Comparison of ENCODE assay signal across 8 cellular contexts in genomic region chr19:44582581-44583265, GRCh38. TPM values are rescaled to one million over a fixed set of nuclear protein-coding genes. Genes with fewer than 3 reads are reported as not detected.
A peak's percentile ranks its signal among the peaks of the same experiment; 100 is the strongest.
DNase-seq lines count a peak whose midpoint lies in the region; ATAC-seq and TF ChIP-seq lines count a peak whose summit lies in the region.

No MANE protein-coding gene starts in this region.

- H3K27me3 ChIP-seq in right lobe of liver (no peaks in the 10 kb centered on the region), suprapubic skin (peaks cover 16% of the 10 kb centered on the region)

- peak overlapping the region in 3 of 7 donors; percentile 58 to 78 (median 65) for H3K27ac Mint-ChIP-seq in CD14-positive monocyte
- H3K27ac Mint-ChIP-seq in activated naive CD8-positive, alpha-beta T cell treated with anti-CD3 and anti-CD28 coated beads, Interleukin-2, amount 50 U/mL, for 24 hours: no peak overlapping the region

- H3K4me1 Mint-ChIP-seq in CD14-positive monocyte: peaks cover 6% of the 10 kb centered on the region
- H3K4me1 Mint-ChIP-seq in activated naive CD8-positive, alpha-beta T cell treated with anti-CD3 and anti-CD28 coated beads, Interleukin-2, amount 50 U/mL, for 24 hours: peaks cover 6% of the 10 kb centered on the region

- POLR2A ChIA-PET in HEK293T (lab: Yijun Ruan, JAX): interaction anchor here (0.7 kb wide), 1 partner anchor 75 kb away, joined by 3 read pairs; no protein-coding TSS in a partner anchor

- H3K4me3 ChIP-seq in right lobe of liver (no peak overlapping the region), suprapubic skin (no peak overlapping the region)

- H3K9me3 Mint-ChIP-seq in CD14-positive monocyte: peaks cover 7 to 16% (median 11%) of the 10 kb centered on the region in 7 donors
- H3K9me3 Mint-ChIP-seq in activated naive CD8-positive, alpha-beta T cell treated with anti-CD3 and anti-CD28 coated beads, Interleukin-2, amount 50 U/mL, for 24 hours: peaks cover 11% of the 10 kb centered on the region

- WGBS in right lobe of liver (ENCODE audit: insufficient coverage, low coverage, low lambda C conversion rate, missing lambda C conversion rate): 23% methylated on average over 10 of the region's 10 CpGs
- WGBS in suprapubic skin: 27% methylated on average over 10 of the region's 10 CpGs

- intact Hi-C loops in CD14-positive monocyte (cut with micrococcal nuclease) (no loop called here), right lobe of liver (cut with DNase I) (loop anchor here (5.0 to 10.0 kb wide), 2 partner anchors 72 to 75 kb away; no protein-coding TSS in a partner anchor)

- H3K27me3 Mint-ChIP-seq in CD14-positive monocyte (ENCODE audit: low read depth in 3 of 3): peaks cover 0 to 18% (median 4%) of the 10 kb centered on the region in 3 donors
- peaks cover 5% of the 10 kb centered on the region for H3K27me3 Mint-ChIP-seq in activated naive CD8-positive, alpha-beta T cell treated with anti-CD3 and anti-CD28 coated beads, Interleukin-2, amount 50 U/mL, for 24 hours

- H3K4me1 ChIP-seq in right lobe of liver (no peaks in the 10 kb centered on the region), suprapubic skin (no peaks in the 10 kb centered on the region)

- TF ChIP-seq POLR2A in right lobe of liver (IDR thresholded peaks at IDR 0.05) (no peak), suprapubic skin (IDR thresholded peaks at IDR 0.05) (no peak)

- H3K36me3 ChIP-seq in right lobe of liver (no peaks in the 10 kb centered on the region), suprapubic skin (no peaks in the 10 kb centered on the region)

- TF ChIP-seq EP300 in suprapubic skin (IDR thresholded peaks at IDR 0.05): no peak

- CTCF ChIA-PET in HEK293T (lab: Yijun Ruan, JAX): interaction anchor here (0.7 to 2.2 kb wide), 6 partner anchors 9 to 56 kb away, joined by 3 to 18 read pairs (median 4); no protein-coding TSS in a partner anchor

- no peak for ATAC-seq in activated naive CD8-positive, alpha-beta T cell treated with anti-CD3 and anti-CD28 coated beads, Interleukin-2, amount 50 U/mL, for 24 hours
- peak; percentile 55 to 85 (median 70) for ATAC-seq in right lobe of liver
- no peak for ATAC-seq in GM21529 (IDR thresholded peaks at IDR 0.05; ENCODE audit: unreplicated experiment)
- ATAC-seq in HG02870 (IDR thresholded peaks at IDR 0.05; ENCODE audit: unreplicated experiment): no peak

- DNase-seq in CD14-positive monocyte (ENCODE audit: low spot score): no peak
- peak; percentile 75 for DNase-seq in HEK293T (ENCODE audit: extremely low spot score)
- peak; percentile 47 for DNase-seq in activated naive CD8-positive, alpha-beta T cell treated with anti-CD3 and anti-CD28 coated beads, Interleukin-2, amount 50 U/mL, for 24 hours
- peak; percentile 37 to 69 (median 55) for DNase-seq in right lobe of liver
- no peak for DNase-seq in NOMO-1 treated with dmso at 0.1 percent for 144 hours (lab: John Stamatoyannopoulos, UW; ENCODE audit: unreplicated experiment)
- DNase-seq in suprapubic skin (ENCODE audit: low spot score in 2 of 2): no peak

- H3K27ac ChIP-seq in right lobe of liver: no peak overlapping the region
- H3K27ac ChIP-seq in suprapubic skin: no peak overlapping the region

- H3K36me3 Mint-ChIP-seq in CD14-positive monocyte: no peaks in the 10 kb centered on the region
- H3K36me3 Mint-ChIP-seq in activated naive CD8-positive, alpha-beta T cell treated with anti-CD3 and anti-CD28 coated beads, Interleukin-2, amount 50 U/mL, for 24 hours (ENCODE audit: low read depth): no peaks in the 10 kb centered on the region

- TF ChIP-seq CTCF in CD14-positive monocyte (IDR thresholded peaks at IDR 0.05): peak; percentile 18
- TF ChIP-seq CTCF in right lobe of liver (IDR thresholded peaks at IDR 0.05): peak; percentile 46 to 79 (median 60)
- TF ChIP-seq CTCF in suprapubic skin (IDR thresholded peaks at IDR 0.05): peak in 1 of 2 donors; percentile 16

- peak overlapping the region in 1 of 2 donors; percentile 56 for H3K4me3 Mint-ChIP-seq in CD14-positive monocyte
- H3K4me3 Mint-ChIP-seq in activated naive CD8-positive, alpha-beta T cell treated with anti-CD3 and anti-CD28 coated beads, Interleukin-2, amount 50 U/mL, for 24 hours: no peak overlapping the region

- H3K9me3 ChIP-seq in right lobe of liver (no peaks in the 10 kb centered on the region), suprapubic skin (no peaks in the 10 kb centered on the region)

TF ChIP-seq in HEK293T, 16 proteins besides CTCF, POLR2A, EP300 and RAD21:
- TF ChIP-seq ZNF384 (IDR thresholded peaks at IDR 0.05): no peak
- no peak for TF ChIP-seq FOXM1 (IDR thresholded peaks at IDR 0.05; ENCODE audit: borderline replicate concordance)
- no peak for TF ChIP-seq L3MBTL2 (conservative IDR thresholded peaks at IDR 0.05)
- no peak for TF ChIP-seq CTBP1 (IDR thresholded peaks at IDR 0.05; ENCODE audit: borderline replicate concordance)
- TF ChIP-seq SP1 (IDR thresholded peaks at IDR 0.05): no peak
- no peak for TF ChIP-seq PKNOX1 (IDR thresholded peaks at IDR 0.05)
- TF ChIP-seq NFRKB (IDR thresholded peaks at IDR 0.05): no peak
- no peak for TF ChIP-seq ELF4 (IDR thresholded peaks at IDR 0.05)

RNA-seq across cellular contexts. Expression of gene IGSF23, which starts 30.6 kb away (rescaled TPM):
- under 1 TPM; 0.44 to 0.46 TPM for polyA plus RNA-seq in CD14-positive monocyte
- total RNA-seq in right lobe of liver (10 to 100 TPM in 3 of 6 experiments, 1 to 10 TPM in 3; 4.4 to 15.2 (median 9.0) TPM), suprapubic skin (not detected)

RNA-seq across cellular contexts. Expression of gene CEACAM20, which starts 53.2 kb away (rescaled TPM):
- not detected for polyA plus RNA-seq in CD14-positive monocyte
- total RNA-seq in right lobe of liver: under 1 TPM in 3 of 6 experiments, not detected in 3; 0.14 to 0.31 (median 0.16) TPM
- total RNA-seq in suprapubic skin: under 1 TPM in 1 of 4 donors, not detected in 3; 0.40 TPM

Comparison
In these comparisons a context has a peak if more than half of its experiments do, and no peak if none do; other contexts are left out.
1. DNase-seq: peak in HEK293T (single experiment), activated naive CD8-positive, alpha-beta T cell treated with anti-CD3 and anti-CD28 coated beads, Interleukin-2, amount 50 U/mL, for 24 hours (single experiment) and right lobe of liver (3 of 3); none in CD14-positive monocyte (single experiment), NOMO-1 treated with dmso at 0.1 percent for 144 hours (single experiment) and suprapubic skin (0 of 2).
2. ATAC-seq: peak in right lobe of liver (4 of 4); none in activated naive CD8-positive, alpha-beta T cell treated with anti-CD3 and anti-CD28 coated beads, Interleukin-2, amount 50 U/mL, for 24 hours (single experiment), GM21529 (single experiment) and HG02870 (single experiment).
3. RNA of gene IGSF23, which starts 30.6 kb away (total RNA-seq): 4.4 to 15.2 TPM in right lobe of liver; not detected in suprapubic skin; every median in the first group is over 4 times any median in the second.
4. intact Hi-C loops: an anchor here in right lobe of liver (5.0 to 10.0 kb wide); none called in CD14-positive monocyte.